Comparison of ENCODE assay signal across 25 cellular contexts in genomic region chr16:69440236-69440635, GRCh38. TPM values are rescaled to one million over a fixed set of nuclear protein-coding genes. Genes with fewer than 3 reads are reported as not detected.
A peak's percentile ranks its signal among the peaks of the same experiment; 100 is the strongest.
DNase-seq lines count a peak whose midpoint lies in the region; ATAC-seq, FAIRE-seq and TF ChIP-seq lines count a peak whose summit lies in the region.
"Had no signal": no experiment of that assay in that cellular context is flagged by ENCODE, and none has a peak within 500 bp of the region (broad histone marks: within the 10 kb centered on the region; RNA-seq: fewer than 3 reads in every experiment).

No MANE protein-coding gene starts in this region.

- no peaks in the 10 kb centered on the region for H3K27me3 Mint-ChIP-seq in T-helper 1 cell treated with Interleukin-12 subunit alpha and Interleukin-12 subunit beta and Interleukin-4 antibody, amounts not matched to agents 30 μg/mL and 1 μg/mL, for 36 hours (ENCODE audit: low read depth)
- H3K27me3 Mint-ChIP-seq in activated T-helper 17 cell treated with anti-CD3 and anti-CD28 coated beads, Interleukin-2, amount 50 U/mL, for 72 hours = no peaks in the 10 kb centered on the region
- no peaks in the 10 kb centered on the region for H3K27me3 Mint-ChIP-seq in mesothelial cell of epicardium (ENCODE audit: low read depth)

- FAIRE-seq in GM19239 (lab: Jason Lieb, UNC) = peak; percentile 54
- FAIRE-seq: GM12878, kidney had no signal

- ATAC-seq in activated T-helper 17 cell treated with anti-CD3 and anti-CD28 coated beads, Interleukin-2, amount 50 U/mL, for 72 hours (replicated peaks) = no peak
- ATAC-seq in HG03378 (IDR thresholded peaks at IDR 0.05; ENCODE audit: unreplicated experiment) = no peak
- no peak for ATAC-seq in esophagus mucosa
- ATAC-seq: activated T-cell treated with anti-CD3 and anti-CD28 coated beads, Interleukin-2, amount 50 U/mL, for 4 hours; body of pancreas; gastroesophageal sphincter; GM12878; lower lobe of right lung had no signal

- TF ChIP-seq CTCF in mesothelial cell of epicardium (IDR thresholded peaks at IDR 0.05; ENCODE audit: unreplicated experiment) = no peak

- DNase-seq in T-helper 1 cell (no peak), GM19239 (ENCODE audit: insufficient read length, low spot score) (no peak), mesothelial cell of epicardium (ENCODE audit: low spot score in 2 of 2, unreplicated experiment in 2 of 2) (no peak), middle frontal gyrus (ENCODE audit: extremely low spot score, low spot score) (no peak)
- DNase-seq: activated T-cell treated with anti-CD3 and anti-CD28 coated beads, Interleukin-2, amount 50 U/mL, for 4 hours; AML-193; body of pancreas; Caco-2; DND-41; effector CD8-positive, alpha-beta T cell; Karpas-422; kidney; lower lobe of right lung; NCI-H187; NCI-H226; OCI-M1; SHP77; stimulated activated CD4-positive, alpha-beta T cell treated with anti-CD3 and anti-CD28 coated beads, Interleukin-2, amount 100 ng/mL, for 48 hours; tibial artery had no signal

- H3K4me1 Mint-ChIP-seq in T-helper 1 cell treated with Interleukin-12 subunit alpha and Interleukin-12 subunit beta and Interleukin-4 antibody, amounts not matched to agents 30 μg/mL and 1 μg/mL, for 36 hours (ENCODE audit: low read depth) = peaks cover 46% of the 10 kb centered on the region
- H3K4me1 Mint-ChIP-seq in activated T-helper 17 cell treated with anti-CD3 and anti-CD28 coated beads, Interleukin-2, amount 50 U/mL, for 72 hours = peaks cover 27% of the 10 kb centered on the region
- H3K4me1 Mint-ChIP-seq in mesothelial cell of epicardium = peaks cover 40% of the 10 kb centered on the region

- H3K36me3 Mint-ChIP-seq in T-helper 1 cell treated with Interleukin-12 subunit alpha and Interleukin-12 subunit beta and Interleukin-4 antibody, amounts not matched to agents 30 μg/mL and 1 μg/mL, for 36 hours (ENCODE audit: low read depth) = peaks cover 16% of the 10 kb centered on the region
- H3K36me3 Mint-ChIP-seq in activated T-helper 17 cell treated with anti-CD3 and anti-CD28 coated beads, Interleukin-2, amount 50 U/mL, for 72 hours (ENCODE audit: low read depth) = peaks cover 38% of the 10 kb centered on the region
- peaks cover 17% of the 10 kb centered on the region for H3K36me3 Mint-ChIP-seq in mesothelial cell of epicardium

- no peaks in the 10 kb centered on the region for H3K9me3 Mint-ChIP-seq in T-helper 1 cell treated with Interleukin-12 subunit alpha and Interleukin-12 subunit beta and Interleukin-4 antibody, amounts not matched to agents 30 μg/mL and 1 μg/mL, for 36 hours
- no peaks in the 10 kb centered on the region for H3K9me3 Mint-ChIP-seq in activated T-helper 17 cell treated with anti-CD3 and anti-CD28 coated beads, Interleukin-2, amount 50 U/mL, for 72 hours
- peaks cover 4% of the 10 kb centered on the region for H3K9me3 Mint-ChIP-seq in mesothelial cell of epicardium
- H3K9me3 Mint-ChIP-seq: activated T-cell treated with anti-CD3 and anti-CD28 coated beads, Interleukin-2, amount 50 U/mL, for 4 hours had no signal

- peak overlapping the region; percentile 45 for H3K27ac Mint-ChIP-seq in T-helper 1 cell treated with Interleukin-12 subunit alpha and Interleukin-12 subunit beta and Interleukin-4 antibody, amounts not matched to agents 30 μg/mL and 1 μg/mL, for 36 hours
- H3K27ac Mint-ChIP-seq in activated T-helper 17 cell treated with anti-CD3 and anti-CD28 coated beads, Interleukin-2, amount 50 U/mL, for 72 hours = peak overlapping the region; percentile 34
- peak overlapping the region; percentile 73 for H3K27ac Mint-ChIP-seq in mesothelial cell of epicardium

- H3K4me3 Mint-ChIP-seq in T-helper 1 cell treated with Interleukin-12 subunit alpha and Interleukin-12 subunit beta and Interleukin-4 antibody, amounts not matched to agents 30 μg/mL and 1 μg/mL, for 36 hours = no peak overlapping the region
- no peak overlapping the region for H3K4me3 Mint-ChIP-seq in activated T-helper 17 cell treated with anti-CD3 and anti-CD28 coated beads, Interleukin-2, amount 50 U/mL, for 72 hours
- no peak overlapping the region for H3K4me3 Mint-ChIP-seq in mesothelial cell of epicardium
- H3K4me3 Mint-ChIP-seq: activated T-cell treated with anti-CD3 and anti-CD28 coated beads, Interleukin-2, amount 50 U/mL, for 4 hours had no signal

RNA-seq across cellular contexts. Expression of gene CYB5B, which starts 15.8 kb away (rescaled TPM):
- 100 to 1,000 TPM in 1 of 2 donors, 10 to 100 TPM in 1; 93.9 to 152 TPM for total RNA-seq in activated T-helper 17 cell treated with anti-CD3 and anti-CD28 coated beads, Interleukin-2, amount 50 U/mL, for 72 hours
- total RNA-seq in mesothelial cell of epicardium = 96.6 to 102 TPM (median 101 TPM) in 3 replicates
- 83.7 TPM for total RNA-seq in esophagus mucosa

RNA-seq across cellular contexts. Expression of gene TERF2, which starts 54.4 kb away (rescaled TPM):
- total RNA-seq in activated T-helper 17 cell treated with anti-CD3 and anti-CD28 coated beads, Interleukin-2, amount 50 U/mL, for 72 hours = 10 to 100 TPM; 40.2 to 57.6 TPM
- total RNA-seq in mesothelial cell of epicardium (36.8 to 42.4 TPM (median 39.2 TPM) in 3 replicates), esophagus mucosa (19.7 TPM)
